ENCODE assay signal across 33 cellular contexts in the genomic region with DNA sequence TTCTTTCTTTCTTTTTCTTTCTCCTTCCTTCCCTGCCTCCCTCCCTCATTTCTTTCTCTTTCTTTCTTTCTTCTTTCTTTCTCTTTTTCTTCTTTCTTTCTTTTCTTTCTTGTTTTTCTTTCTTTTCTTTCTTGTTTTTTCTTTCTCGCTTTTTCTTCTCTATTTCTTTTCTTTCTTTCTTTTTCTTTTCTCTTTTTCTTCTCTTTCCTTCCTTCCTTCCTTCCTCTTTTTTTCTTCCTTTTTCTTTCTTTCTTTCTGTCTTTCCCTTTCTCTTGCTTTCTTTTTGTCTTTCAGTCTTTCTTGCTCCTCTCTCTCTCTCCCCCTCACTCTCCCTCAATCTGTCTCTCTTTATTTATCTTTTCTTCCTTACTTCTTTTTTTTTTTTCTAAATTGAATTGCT.
"Had no signal": no experiment of that assay in that cellular context is flagged by ENCODE, and none has a peak within 500 bp of the region (broad histone marks: within the 10 kb centered on the region; RNA-seq: fewer than 3 reads in every experiment).

No MANE protein-coding gene starts in this region.

- H3K27me3 ChIP-seq: adrenal gland, body of pancreas, esophagus muscularis mucosa, foreskin keratinocyte, gastrocnemius medialis, heart right ventricle had no signal

- H3K27ac Mint-ChIP-seq: activated CD4-positive, alpha-beta memory T cell treated with anti-CD3 and anti-CD28 coated beads for 36 hours; activated CD4-positive, alpha-beta T cell treated with anti-CD3 and anti-CD28 coated beads for 36 hours; activated CD4-positive, alpha-beta T cell treated with anti-CD3 and anti-CD28 coated beads, Interleukin-2, amount 10 ng/mL, durations not matched to agents 24 days and 14 days; activated naive CD4-positive, alpha-beta T cell treated with anti-CD3 and anti-CD28 coated beads for 36 hours; activated naive CD4-positive, alpha-beta T cell treated with anti-CD3 and anti-CD28 coated beads, Interleukin-2, amount 50 U/mL, for 24 hours; activated naive CD8-positive, alpha-beta T cell treated with anti-CD3 and anti-CD28 coated beads for 36 hours; activated naive CD8-positive, alpha-beta T cell treated with anti-CD3 and anti-CD28 coated beads, Interleukin-2, amount 50 U/mL, for 24 hours; activated T-helper 1 cell treated with anti-CD3 and anti-CD28 coated beads, Interleukin-12 subunit alpha, Interleukin-12 subunit beta, Interleukin-2, Interleukin-4 antibody, amounts not matched to agents 30 ng/mL and 10 ng/mL and 1 ng/mL, durations not matched to agents 14 hours and 24 hours and 36 hours; activated T-helper 2 cell treated with anti-CD3 and anti-CD28 coated beads, Interferon-gamma antibody, Interleukin-2, Interleukin-4, amounts not matched to agents 10 μg/mL and 5 μg/mL and 100 μg/mL, durations not matched to agents 14 hours and 24 hours and 36 hours; effector memory CD8-positive, alpha-beta T cell; T-helper 17 cell; T-helper 2 cell treated with Interferon-gamma antibody and Interleukin-4, amounts not matched to agents 5 μg/mL and 100 μg/mL, for 36 hours had no signal

- ATAC-seq: activated CD4-positive, alpha-beta T cell treated with anti-CD3 and anti-CD28 coated beads for 36 hours; activated naive CD8-positive, alpha-beta T cell treated with anti-CD3 and anti-CD28 coated beads, Interleukin-2, amount 50 U/mL, for 24 hours; body of pancreas; effector memory CD8-positive, alpha-beta T cell; foreskin keratinocyte; gastrocnemius medialis; heart right ventricle; T-helper 17 cell had no signal

- H3K4me3 Mint-ChIP-seq: activated CD4-positive, alpha-beta memory T cell treated with anti-CD3 and anti-CD28 coated beads for 36 hours; activated CD4-positive, alpha-beta T cell treated with anti-CD3 and anti-CD28 coated beads for 36 hours; activated CD4-positive, alpha-beta T cell treated with anti-CD3 and anti-CD28 coated beads, Interleukin-2, amount 10 ng/mL, durations not matched to agents 24 days and 14 days; activated naive CD4-positive, alpha-beta T cell treated with anti-CD3 and anti-CD28 coated beads for 36 hours; activated naive CD4-positive, alpha-beta T cell treated with anti-CD3 and anti-CD28 coated beads, Interleukin-2, amount 50 U/mL, for 24 hours; activated naive CD8-positive, alpha-beta T cell treated with anti-CD3 and anti-CD28 coated beads for 36 hours; activated naive CD8-positive, alpha-beta T cell treated with anti-CD3 and anti-CD28 coated beads, Interleukin-2, amount 50 U/mL, for 24 hours; activated T-helper 1 cell treated with anti-CD3 and anti-CD28 coated beads, Interleukin-12 subunit alpha, Interleukin-12 subunit beta, Interleukin-2, Interleukin-4 antibody, amounts not matched to agents 30 ng/mL and 10 ng/mL and 1 ng/mL, durations not matched to agents 14 hours and 24 hours and 36 hours; effector memory CD8-positive, alpha-beta T cell; T-helper 17 cell; T-helper 2 cell treated with Interferon-gamma antibody and Interleukin-4, amounts not matched to agents 5 μg/mL and 100 μg/mL, for 36 hours had no signal

- H3K9me3 ChIP-seq: adrenal gland, body of pancreas, esophagus muscularis mucosa, gastrocnemius medialis, heart right ventricle had no signal

- H3K27me3 Mint-ChIP-seq: activated CD4-positive, alpha-beta memory T cell treated with anti-CD3 and anti-CD28 coated beads for 36 hours; activated CD4-positive, alpha-beta T cell treated with anti-CD3 and anti-CD28 coated beads for 36 hours; activated CD4-positive, alpha-beta T cell treated with anti-CD3 and anti-CD28 coated beads, Interleukin-2, amount 10 ng/mL, durations not matched to agents 24 days and 14 days; activated naive CD4-positive, alpha-beta T cell treated with anti-CD3 and anti-CD28 coated beads, Interleukin-2, amount 50 U/mL, for 24 hours; activated naive CD8-positive, alpha-beta T cell treated with anti-CD3 and anti-CD28 coated beads for 36 hours; activated naive CD8-positive, alpha-beta T cell treated with anti-CD3 and anti-CD28 coated beads, Interleukin-2, amount 50 U/mL, for 24 hours; effector memory CD8-positive, alpha-beta T cell; T-helper 17 cell had no signal

- DNase-seq: activated CD4-positive, alpha-beta memory T cell treated with anti-CD3 and anti-CD28 coated beads for 36 hours; activated CD4-positive, alpha-beta T cell treated with anti-CD3 and anti-CD28 coated beads for 36 hours; activated CD4-positive, alpha-beta T cell treated with anti-CD3 and anti-CD28 coated beads, Interleukin-2, amount 10 ng/mL, durations not matched to agents 24 days and 14 days; activated CD4-positive, CD25-positive, alpha-beta regulatory T cell; activated CD4-positive, CD25-positive, alpha-beta regulatory T cell treated with anti-CD3 and anti-CD28 coated beads, Interleukin-2, amount 50 U/mL, for 72 hours; activated CD8-positive, alpha-beta memory T cell treated with anti-CD3 and anti-CD28 coated beads for 24 hours; activated effector memory CD4-positive, alpha-beta T cell treated with anti-CD3 and anti-CD28 coated beads, Interleukin-2, amount 50 U/mL, for 16 hours; activated naive CD4-positive, alpha-beta T cell treated with anti-CD3 and anti-CD28 coated beads for 36 hours; activated naive CD8-positive, alpha-beta T cell treated with anti-CD3 and anti-CD28 coated beads for 36 hours; activated naive CD8-positive, alpha-beta T cell treated with anti-CD3 and anti-CD28 coated beads, Interleukin-2, amount 50 U/mL, for 24 hours; activated T-cell treated with anti-CD3 and anti-CD28 coated beads, Interleukin-2, amount 50 U/mL, for 48 hours; adrenal gland; amygdala; aorta; body of pancreas; caudate nucleus; cortex of kidney; dermis blood vessel endothelial cell; effector CD4-positive, alpha-beta T cell; effector memory CD8-positive, alpha-beta T cell; erythroblast; foreskin keratinocyte; gastrocnemius medialis; heart right ventricle; T-helper 1 cell; T-helper 17 cell; T1000; WERI-Rb-1 had no signal

- H3K36me3 Mint-ChIP-seq: activated CD4-positive, alpha-beta memory T cell treated with anti-CD3 and anti-CD28 coated beads for 36 hours; activated naive CD4-positive, alpha-beta T cell treated with anti-CD3 and anti-CD28 coated beads, Interleukin-2, amount 50 U/mL, for 24 hours; activated naive CD8-positive, alpha-beta T cell treated with anti-CD3 and anti-CD28 coated beads for 36 hours had no signal

- H3K4me1 Mint-ChIP-seq: activated CD4-positive, alpha-beta T cell treated with anti-CD3 and anti-CD28 coated beads for 36 hours; activated CD4-positive, alpha-beta T cell treated with anti-CD3 and anti-CD28 coated beads, Interleukin-2, amount 10 ng/mL, durations not matched to agents 24 days and 14 days; activated naive CD4-positive, alpha-beta T cell treated with anti-CD3 and anti-CD28 coated beads, Interleukin-2, amount 50 U/mL, for 24 hours; activated naive CD8-positive, alpha-beta T cell treated with anti-CD3 and anti-CD28 coated beads for 36 hours; activated naive CD8-positive, alpha-beta T cell treated with anti-CD3 and anti-CD28 coated beads, Interleukin-2, amount 50 U/mL, for 24 hours; T-helper 17 cell had no signal

- H3K27ac ChIP-seq: adrenal gland, body of pancreas, esophagus muscularis mucosa, foreskin keratinocyte, gastrocnemius medialis, heart right ventricle, WERI-Rb-1 had no signal
